Comparison of ENCODE assay signal across 11 cellular contexts in the genomic region with DNA sequence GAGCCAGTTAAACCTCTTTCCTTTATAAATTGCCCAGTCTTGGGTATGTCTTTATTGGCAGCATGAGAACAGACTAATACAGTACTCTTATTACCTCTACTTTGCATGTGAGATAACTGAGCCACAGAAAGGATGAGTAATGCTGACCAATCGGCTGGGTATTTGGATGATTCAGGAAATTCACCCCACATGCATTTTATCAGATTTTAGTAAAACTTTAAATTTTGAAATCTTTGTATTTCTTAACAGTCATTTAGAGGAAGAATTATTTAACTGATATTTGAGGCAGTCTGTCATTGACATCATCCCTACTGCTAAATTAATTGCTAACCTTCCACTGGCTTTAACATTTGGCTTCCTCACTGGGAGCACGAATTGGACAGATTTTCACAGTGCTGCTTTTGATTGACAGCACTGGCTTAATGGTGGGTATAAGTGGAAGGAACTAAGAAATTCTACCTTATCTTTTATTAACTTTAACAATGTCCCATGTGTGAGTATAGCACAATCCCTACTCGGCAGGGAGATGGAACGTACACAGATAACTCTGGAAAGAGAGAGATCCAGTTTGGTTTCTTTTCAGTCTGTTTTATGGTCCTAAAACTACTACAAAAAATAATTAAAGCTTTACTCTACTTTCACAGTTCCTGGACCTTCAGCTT.
DNase-seq lines count a peak whose midpoint lies in the region; ATAC-seq, FAIRE-seq and TF ChIP-seq lines count a peak whose summit lies in the region.
"Had no signal": no experiment of that assay in that cellular context is flagged by ENCODE, and none has a peak within 500 bp of the region (broad histone marks: within the 10 kb centered on the region; RNA-seq: fewer than 3 reads in every experiment).

No MANE protein-coding gene starts in this region.

- no peaks in the 10 kb centered on the region for H3K27me3 Mint-ChIP-seq in astrocyte (ENCODE audit: low read depth, unreplicated experiment)

- FAIRE-seq in astrocyte (lab: Jason Lieb, UNC) = peak; percentile 88

- peak overlapping the region; percentile 79 for H3K9ac ChIP-seq in astrocyte (ENCODE audit: low read length)

- H3K4me1 ChIP-seq in astrocyte (ENCODE audit: insufficient read depth, low read length) (peaks cover 17% of the 10 kb centered on the region), tibial artery (no peaks in the 10 kb centered on the region)
- H3K4me1 ChIP-seq: upper lobe of left lung had no signal

- H3K4me1 Mint-ChIP-seq in astrocyte (ENCODE audit: low read depth, unreplicated experiment) = peaks cover 16% of the 10 kb centered on the region
- H3K4me1 Mint-ChIP-seq: B cell had no signal

- H3K4me3 ChIP-seq in astrocyte (ENCODE audit: insufficient read depth, low read depth, low read length) = peak overlapping the region; percentile 3
- H3K4me3 ChIP-seq in tibial artery = no peak overlapping the region
- H3K4me3 ChIP-seq: upper lobe of left lung had no signal

- ATAC-seq in GM18868 (IDR thresholded peaks at IDR 0.05; ENCODE audit: unreplicated experiment) = no peak
- ATAC-seq in esophagus mucosa = no peak
- ATAC-seq: left lobe of liver had no signal

- H3K4me3 Mint-ChIP-seq in astrocyte (ENCODE audit: unreplicated experiment) = no peak overlapping the region
- H3K4me3 Mint-ChIP-seq: B cell had no signal

- H2AFZ ChIP-seq in astrocyte (ENCODE audit: low read depth, low read length) = no peak overlapping the region

- H3K79me2 ChIP-seq in astrocyte (ENCODE audit: insufficient read depth, low read length) = no peaks in the 10 kb centered on the region

- intact Hi-C loops in tibial artery (cut with DNase I; ENCODE audit: low total_unique reads) = no loop called here

- TF ChIP-seq CTCF in astrocyte (IDR thresholded peaks at IDR 0.05; ENCODE audit: insufficient read depth, low read depth, low read length) (no peak), tibial artery (IDR thresholded peaks at IDR 0.05) (no peak)

- H3K27ac Mint-ChIP-seq in astrocyte (ENCODE audit: unreplicated experiment) = no peak overlapping the region
- H3K27ac Mint-ChIP-seq: B cell had no signal

- no peaks in the 10 kb centered on the region for H4K20me1 ChIP-seq in astrocyte (ENCODE audit: insufficient read depth, low read length)

- H3K9me3 ChIP-seq in astrocyte (ENCODE audit: insufficient read depth, low read depth, low read length) (peaks cover 9% of the 10 kb centered on the region), tibial artery (no peaks in the 10 kb centered on the region)
- H3K9me3 ChIP-seq: upper lobe of left lung had no signal

- H3K36me3 ChIP-seq in astrocyte (ENCODE audit: insufficient read depth, low read length) (no peaks in the 10 kb centered on the region), tibial artery (no peaks in the 10 kb centered on the region)
- H3K36me3 ChIP-seq: upper lobe of left lung had no signal

- peak overlapping the region; percentile 57 for H3K4me2 ChIP-seq in astrocyte (ENCODE audit: low read length)

- peak; percentile 1 for DNase-seq in stimulated activated CD4-positive, alpha-beta T cell treated with anti-CD3 and anti-CD28 coated beads, Interleukin-15, amount 100 ng/mL, for 24 hours
- DNase-seq in stimulated activated CD4-positive, alpha-beta T cell treated with anti-CD3 and anti-CD28 coated beads, Interleukin-4, amount 100 ng/mL, for 4 hours = no peak
- DNase-seq in astrocyte (ENCODE audit: low read depth) (peak; percentile 99), hepatic stellate cell (ENCODE audit: low spot score) (peak; percentile 27), NCI-H2196 treated with DMSO at 0.1 percent for 48 hours (lab: John Stamatoyannopoulos, UW; ENCODE audit: unreplicated experiment) (no peak), tibial artery (no peak)
- DNase-seq: upper lobe of left lung had no signal

- no peaks in the 10 kb centered on the region for H3K36me3 Mint-ChIP-seq in astrocyte (ENCODE audit: low read depth, unreplicated experiment)

- H3K27me3 ChIP-seq in astrocyte (ENCODE audit: insufficient read depth, low read length) (no peaks in the 10 kb centered on the region), tibial artery (no peaks in the 10 kb centered on the region)
- H3K27me3 ChIP-seq: upper lobe of left lung had no signal

- H3K27ac ChIP-seq in astrocyte (ENCODE audit: low read depth, low read length) (peak overlapping the region; percentile 98), tibial artery (no peak overlapping the region)
- H3K27ac ChIP-seq: upper lobe of left lung had no signal

- H3K9me3 Mint-ChIP-seq in astrocyte (ENCODE audit: unreplicated experiment) = peaks cover 1% of the 10 kb centered on the region

Comparison
In these comparisons a context has a peak if more than half of its experiments do, and no peak if none do; other contexts are left out.
1. DNase-seq: peak in stimulated activated CD4-positive, alpha-beta T cell treated with anti-CD3 and anti-CD28 coated beads, Interleukin-15, amount 100 ng/mL, for 24 hours (single experiment), astrocyte (single experiment) and hepatic stellate cell (single experiment); none in stimulated activated CD4-positive, alpha-beta T cell treated with anti-CD3 and anti-CD28 coated beads, Interleukin-4, amount 100 ng/mL, for 4 hours (0 of 2), NCI-H2196 treated with DMSO at 0.1 percent for 48 hours (single experiment) and tibial artery (0 of 2).